In the genomic region with DNA sequence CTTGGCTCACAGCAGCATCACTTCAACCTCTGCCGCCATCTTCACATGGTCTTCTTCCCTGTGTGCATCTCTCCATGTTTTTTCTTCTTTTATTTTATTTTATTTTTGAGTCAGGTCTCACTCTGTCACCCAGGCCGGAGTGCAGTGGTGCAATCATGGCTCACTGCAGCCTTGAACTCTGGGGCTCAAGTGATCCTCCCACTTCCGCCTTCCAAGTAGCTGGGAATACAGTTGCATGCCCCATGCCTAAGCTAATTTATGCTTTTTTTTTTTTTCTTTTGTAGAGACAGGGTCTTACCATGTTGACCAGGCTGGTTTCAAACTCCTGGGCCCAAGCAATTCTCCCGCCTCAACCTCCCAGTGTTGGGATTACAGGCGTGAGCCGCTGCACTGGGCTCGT, we compare ENCODE assay signal across 19 cellular contexts. TPM values are rescaled to one million over a fixed set of nuclear protein-coding genes. Genes with fewer than 3 reads are reported as not detected.
DNase-seq lines count a peak whose midpoint lies in the region; ATAC-seq and TF ChIP-seq lines count a peak whose summit lies in the region.
"Had no signal": no experiment of that assay in that cellular context is flagged by ENCODE, and none has a peak within 500 bp of the region (broad histone marks: within the 10 kb centered on the region; RNA-seq: fewer than 3 reads in every experiment).

No MANE protein-coding gene starts in this region.

- H3K27ac Mint-ChIP-seq in IgD-negative memory B cell (no peak overlapping the region), natural killer cell (peak overlapping the region in 1 of 2 donors; percentile 60)
- no peak overlapping the region for H3K27ac Mint-ChIP-seq in activated naive CD8-positive, alpha-beta T cell treated with anti-CD3 and anti-CD28 coated beads for 36 hours
- H3K27ac Mint-ChIP-seq: activated CD8-positive, alpha-beta T cell treated with anti-CD3 and anti-CD28 coated beads, Interleukin-2, amount 10 ng/mL, durations not matched to agents 7 days and 5 days had no signal

- peaks cover 0 to 10% (median 9%) of the 10 kb centered on the region in 3 donors for H3K4me1 Mint-ChIP-seq in IgD-negative memory B cell
- H3K4me1 Mint-ChIP-seq in activated naive CD8-positive, alpha-beta T cell treated with anti-CD3 and anti-CD28 coated beads for 36 hours, result peaks cover 10% of the 10 kb centered on the region
- peaks cover 14 to 15% of the 10 kb centered on the region in 2 donors for H3K4me1 Mint-ChIP-seq in natural killer cell

- H3K4me2 ChIP-seq in SK-N-SH, result 0 out of 2 replicates have a peak overlapping the region, but pooled peaks have one; percentile 94

- no peaks in the 10 kb centered on the region for H3K36me3 ChIP-seq in SK-N-SH (replicated peaks in 1 of 2; ENCODE audit: control insufficient read depth in 1 of 2, insufficient read depth in 2 of 2, low read length in 1 of 2)
- H3K36me3 ChIP-seq: BE2C, right atrium auricular region, vagina had no signal

- DNase-seq in SK-N-SH (no peak), natural killer cell (no peak), T-helper 9 cell (no peak), NCI-H2171 treated with DMSO at 0.1 percent for 48 hours (lab: John Stamatoyannopoulos, UW) (no peak), substantia nigra (lab: John Stamatoyannopoulos, UW) (no peak)
- no peak for DNase-seq in activated naive CD8-positive, alpha-beta T cell treated with anti-CD3 and anti-CD28 coated beads for 36 hours
- DNase-seq: 8988T; activated CD8-positive, alpha-beta T cell treated with anti-CD3 and anti-CD28 coated beads, Interleukin-2, amount 10 ng/mL, durations not matched to agents 7 days and 5 days; activated T-cell treated with anti-CD3 and anti-CD28 coated beads, Interleukin-2, amount 50 U/mL, for 1 hour; BE2C; DMS153; left ventricle myocardium superior; NCI-H187; NCI-H2227 treated with DMSO at 0.1 percent for 48 hours; stimulated activated CD4-positive, alpha-beta T cell treated with anti-CD3 and anti-CD28 coated beads, Interleukin-12 subunit alpha, Interleukin-12 subunit beta, amount 100 ng/mL, for 4 hours had no signal

- TF ChIP-seq CTCF in SK-N-SH (IDR thresholded peaks at IDR 0.05) (no peak), natural killer cell (IDR thresholded peaks at IDR 0.05) (no peak)

- no peaks in the 10 kb centered on the region for H3K9me2 ChIP-seq in SK-N-SH

- H3K27ac ChIP-seq in SK-N-SH (ENCODE audit: low read depth in 2 of 2, low read length in 1 of 2), result no peak overlapping the region
- H3K27ac ChIP-seq in substantia nigra (ENCODE audit: low read depth, low read length, poor library complexity, severe bottlenecking), result no peak overlapping the region
- H3K27ac ChIP-seq: right atrium auricular region, vagina had no signal

- TF ChIP-seq EP300 in SK-N-SH (IDR thresholded peaks at IDR 0.05; ENCODE audit: borderline replicate concordance in 1 of 2, low read depth in 1 of 2, low read length in 1 of 2), result no peak

- POLR2A ChIA-PET in SK-N-SH (lab: Yijun Ruan, JAX), result no interaction called here

- H3K9me3 ChIP-seq in SK-N-SH, result no peaks in the 10 kb centered on the region
- H3K9me3 ChIP-seq: BE2C, right atrium auricular region, vagina had no signal

- no peak overlapping the region for H3K9ac ChIP-seq in SK-N-SH

- no peak overlapping the region for H3K4me3 ChIP-seq in SK-N-SH (ENCODE audit: low read depth in 2 of 2, low read length in 1 of 2)
- H3K4me3 ChIP-seq: right atrium auricular region, vagina had no signal

- peak overlapping the region in 3 of 4 donors; percentile 6 to 97 (median 18) for H3K4me3 Mint-ChIP-seq in IgD-negative memory B cell
- H3K4me3 Mint-ChIP-seq in activated naive CD8-positive, alpha-beta T cell treated with anti-CD3 and anti-CD28 coated beads for 36 hours, result peak overlapping the region; percentile 29
- peak overlapping the region; percentile 67 for H3K4me3 Mint-ChIP-seq in natural killer cell
- H3K4me3 Mint-ChIP-seq: activated CD8-positive, alpha-beta T cell treated with anti-CD3 and anti-CD28 coated beads, Interleukin-2, amount 10 ng/mL, durations not matched to agents 7 days and 5 days had no signal

- no peak overlapping the region for H2AFZ ChIP-seq in SK-N-SH (ENCODE audit: low read depth)

- 92% methylated on average over 7 of the region's 7 CpGs for WGBS in SK-N-SH (ENCODE audit: low lambda C conversion rate)

- H3F3A ChIP-seq in SK-N-SH (replicated peaks; ENCODE audit: insufficient read depth), result peaks cover 5% of the 10 kb centered on the region

- ATAC-seq in SK-N-SH treated with all-trans-retinoic acid at 6 μM for 48 hours (no peak), natural killer cell (no peak)
- ATAC-seq: activated CD8-positive, alpha-beta T cell treated with anti-CD3 and anti-CD28 coated beads, Interleukin-2, amount 10 ng/mL, durations not matched to agents 7 days and 5 days; left ventricle myocardium superior had no signal

- peaks cover 0 to 5% of the 10 kb centered on the region in 2 experiments; a peak in 1 of 4 replicates for H3K4me1 ChIP-seq in SK-N-SH (ENCODE audit: control insufficient read depth in 1 of 2, insufficient read depth in 2 of 2, low read depth in 1 of 2, low read length in 1 of 2)
- H3K4me1 ChIP-seq: BE2C had no signal

- H3K27me3 ChIP-seq in SK-N-SH (ENCODE audit: insufficient read depth), result no peaks in the 10 kb centered on the region
- H3K27me3 ChIP-seq: BE2C, right atrium auricular region, vagina had no signal

- H3K27me3 Mint-ChIP-seq in IgD-negative memory B cell (no peaks in the 10 kb centered on the region), natural killer cell (ENCODE audit: low read depth in 2 of 2) (peaks cover 0 to 4% of the 10 kb centered on the region in 2 donors)
- H3K27me3 Mint-ChIP-seq in activated naive CD8-positive, alpha-beta T cell treated with anti-CD3 and anti-CD28 coated beads for 36 hours, result no peaks in the 10 kb centered on the region

- H3K79me2 ChIP-seq in SK-N-SH (ENCODE audit: insufficient read depth), result no peaks in the 10 kb centered on the region

- peaks cover under 1% of the 10 kb centered on the region for H3K36me3 Mint-ChIP-seq in IgD-negative memory B cell
- peaks cover 13% of the 10 kb centered on the region for H3K36me3 Mint-ChIP-seq in activated naive CD8-positive, alpha-beta T cell treated with anti-CD3 and anti-CD28 coated beads for 36 hours
- H3K36me3 Mint-ChIP-seq in natural killer cell, result no peaks in the 10 kb centered on the region

- TF ChIP-seq RAD21 in SK-N-SH (IDR thresholded peaks at IDR 0.05; ENCODE audit: low read length), result no peak

- no peaks in the 10 kb centered on the region for H3K9me3 Mint-ChIP-seq in IgD-negative memory B cell
- peaks cover 4% of the 10 kb centered on the region for H3K9me3 Mint-ChIP-seq in activated naive CD8-positive, alpha-beta T cell treated with anti-CD3 and anti-CD28 coated beads for 36 hours
- no peaks in the 10 kb centered on the region for H3K9me3 Mint-ChIP-seq in natural killer cell

- no peaks in the 10 kb centered on the region for H4K20me1 ChIP-seq in SK-N-SH (ENCODE audit: insufficient read depth)

- intact Hi-C loops in natural killer cell (cut with micrococcal nuclease), result no loop called here

- CTCF ChIA-PET in SK-N-SH (lab: Yijun Ruan, JAX), result interaction anchor here (1.2 to 1.4 kb wide), 2 partner anchors 40 to 216 kb away, joined by 3 to 5 read pairs; no protein-coding TSS in a partner anchor

TF ChIP-seq in SK-N-SH, 30 proteins besides CTCF, POLR2A, EP300 and RAD21:
- TF ChIP-seq, protein P1, sequence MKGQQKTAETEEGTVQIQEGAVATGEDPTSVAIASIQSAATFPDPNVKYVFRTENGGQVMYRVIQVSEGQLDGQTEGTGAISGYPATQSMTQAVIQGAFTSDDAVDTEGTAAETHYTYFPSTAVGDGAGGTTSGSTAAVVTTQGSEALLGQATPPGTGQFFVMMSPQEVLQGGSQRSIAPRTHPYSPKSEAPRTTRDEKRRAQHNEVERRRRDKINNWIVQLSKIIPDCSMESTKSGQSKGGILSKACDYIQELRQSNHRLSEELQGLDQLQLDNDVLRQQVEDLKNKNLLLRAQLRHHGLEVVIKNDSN (IDR thresholded peaks at IDR 0.05; ENCODE audit: borderline replicate concordance, low read depth), result no peak
- TF ChIP-seq RCOR1 (IDR thresholded peaks at IDR 0.05; ENCODE audit: low read length) (no peak), GABPA (IDR thresholded peaks at IDR 0.05; ENCODE audit: low read depth) (no peak), SIN3A (IDR thresholded peaks at IDR 0.05; ENCODE audit: borderline replicate concordance, low read depth, low read length) (no peak), POLR2AphosphoS5 (IDR thresholded peaks at IDR 0.05; ENCODE audit: low read depth, low read length) (no peak), RXRA (IDR thresholded peaks at IDR 0.05; ENCODE audit: borderline replicate concordance, low read depth) (no peak)
TF ChIP-seq in SK-N-SH: peak in this region for 0.

TF ChIP-seq in SK-N-SH treated with all-trans-retinoic acid at 6 μM for 48 hours, 23 proteins besides CTCF, POLR2A, EP300 and RAD21 (continues in another document):
- TF ChIP-seq ZNF565 (CRISPR knock-in tag; conservative IDR thresholded peaks at IDR 0.05; ENCODE audit: low read depth), result no peak
- TF ChIP-seq CSDC2 (CRISPR knock-in tag; IDR thresholded peaks at IDR 0.05), result no peak
- TF ChIP-seq ZNF8 (CRISPR knock-in tag; IDR thresholded peaks at IDR 0.05), result no peak
- TF ChIP-seq ZFP3 (CRISPR knock-in tag; IDR thresholded peaks at IDR 0.05), result no peak
- no peak for TF ChIP-seq GLIS3 (CRISPR knock-in tag; IDR thresholded peaks at IDR 0.05)
- TF ChIP-seq OSR1 (CRISPR knock-in tag; IDR thresholded peaks at IDR 0.05), result no peak
- no peak for TF ChIP-seq ESRRG (CRISPR knock-in tag; IDR thresholded peaks at IDR 0.05)
- no peak for TF ChIP-seq SNAI2 (CRISPR knock-in tag; IDR thresholded peaks at IDR 0.05)
- no peak for TF ChIP-seq ISL1 (CRISPR knock-in tag; IDR thresholded peaks at IDR 0.05)
- TF ChIP-seq, protein P2, sequence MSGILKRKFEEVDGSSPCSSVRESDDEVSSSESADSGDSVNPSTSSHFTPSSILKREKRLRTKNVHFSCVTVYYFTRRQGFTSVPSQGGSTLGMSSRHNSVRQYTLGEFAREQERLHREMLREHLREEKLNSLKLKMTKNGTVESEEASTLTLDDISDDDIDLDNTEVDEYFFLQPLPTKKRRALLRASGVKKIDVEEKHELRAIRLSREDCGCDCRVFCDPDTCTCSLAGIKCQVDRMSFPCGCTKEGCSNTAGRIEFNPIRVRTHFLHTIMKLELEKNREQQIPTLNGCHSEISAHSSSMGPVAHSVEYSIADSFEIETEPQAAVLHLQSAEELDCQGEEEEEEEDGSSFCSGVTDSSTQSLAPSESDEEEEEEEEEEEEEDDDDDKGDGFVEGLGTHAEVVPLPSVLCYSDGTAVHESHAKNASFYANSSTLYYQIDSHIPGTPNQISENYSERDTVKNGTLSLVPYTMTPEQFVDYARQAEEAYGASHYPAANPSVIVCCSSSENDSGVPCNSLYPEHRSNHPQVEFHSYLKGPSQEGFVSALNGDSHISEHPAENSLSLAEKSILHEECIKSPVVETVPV (CRISPR knock-in tag; IDR thresholded peaks at IDR 0.05), result no peak
- no peak for TF ChIP-seq ZFP30 (CRISPR knock-in tag; IDR thresholded peaks at IDR 0.05)

RNA-seq across cellular contexts. Expression of a gene that starts 1.9 kb away (rescaled TPM):
- 11.4 and 14.9 TPM in 2 replicates for polyA plus RNA-seq in SK-N-SH (2012; rRNA removed)
- polyA plus RNA-seq in SK-N-SH (2012; cell fraction: cytosol; rRNA removed), result 14.9 and 15.9 TPM in 2 replicates
- 5.6 and 7.7 TPM in 2 replicates for polyA plus RNA-seq in SK-N-SH (2012; cell fraction: nucleus; rRNA removed)
- polyA plus RNA-seq in IgD-negative memory B cell, result 8.8 TPM
- 1 to 10 TPM; 4.3 to 5.5 TPM for total RNA-seq in activated naive CD8-positive, alpha-beta T cell treated with anti-CD3 and anti-CD28 coated beads for 36 hours
- total RNA-seq in natural killer cell, result 1 to 10 TPM; 1.6 to 4.3 (median 3.3) TPM
